18 cellular contexts compared by ENCODE assay signal in genomic region chr20:64100946-64101688, GRCh38. TPM values are rescaled to one million over a fixed set of nuclear protein-coding genes. Genes with fewer than 3 reads are reported as not detected.
DNase-seq lines count a peak whose midpoint lies in the region; ATAC-seq and TF ChIP-seq lines count a peak whose summit lies in the region.
"Had no signal": no experiment of that assay in that cellular context is flagged by ENCODE, and none has a peak within 500 bp of the region (broad histone marks: within the 10 kb centered on the region; RNA-seq: fewer than 3 reads in every experiment).

No MANE protein-coding gene starts in this region.

- peaks cover 2 to 5% of the 10 kb centered on the region in 2 donors for H3K36me3 Mint-ChIP-seq in activated T-cell treated with anti-CD3 and anti-CD28 coated beads, Interleukin-2, amount 50 U/mL, for 72 hours (ENCODE audit: insufficient read depth in 2 of 2)
- no peaks in the 10 kb centered on the region for H3K36me3 Mint-ChIP-seq in effector memory CD8-positive, alpha-beta T cell (ENCODE audit: insufficient read depth)
- H3K36me3 Mint-ChIP-seq in stimulated activated effector memory CD8-positive, alpha-beta T cell treated with anti-CD3 and anti-CD28 coated beads, Interleukin-12 subunit alpha, Interleukin-12 subunit beta, amount 100 ng/mL, for 72 hours: no peaks in the 10 kb centered on the region

- H3K4me1 ChIP-seq in HEK293 (ENCODE audit: control insufficient read depth, insufficient read depth, low read length): no peaks in the 10 kb centered on the region

- TF ChIP-seq CTCF in HEK293 (tag by site-specific recombination; IDR thresholded peaks at IDR 0.05): no peak

- peaks cover 20% of the 10 kb centered on the region for H3K4me1 Mint-ChIP-seq in activated T-cell treated with anti-CD3 and anti-CD28 coated beads, Interleukin-2, amount 50 U/mL, for 72 hours (ENCODE audit: low read depth)
- H3K4me1 Mint-ChIP-seq in effector memory CD8-positive, alpha-beta T cell (ENCODE audit: low read depth in 2 of 2): peaks cover 10 to 11% of the 10 kb centered on the region in 2 donors
- H3K4me1 Mint-ChIP-seq in stimulated activated effector memory CD8-positive, alpha-beta T cell treated with anti-CD3 and anti-CD28 coated beads, Interleukin-12 subunit alpha, Interleukin-12 subunit beta, amount 100 ng/mL, for 72 hours: peaks cover 14% of the 10 kb centered on the region

- H3K4me3 ChIP-seq in HEK293 (ENCODE audit: low read depth, low read length): no peak overlapping the region

- POLR2A ChIA-PET in HEK293 (lab: Yijun Ruan, JAX): no interaction called here

- no peak for DNase-seq in activated T-cell treated with anti-CD3 and anti-CD28 coated beads, Interleukin-2, amount 50 U/mL, for 72 hours
- DNase-seq in activated T-cell treated with anti-CD3 and anti-CD28 coated beads, Interleukin-2, amount 50 U/mL, for 1 hour: no peak
- no peak for DNase-seq in effector memory CD8-positive, alpha-beta T cell
- no peak for DNase-seq in stimulated activated effector memory CD8-positive, alpha-beta T cell treated with anti-CD3 and anti-CD28 coated beads, Interleukin-12 subunit alpha, Interleukin-12 subunit beta, amount 100 ng/mL, for 72 hours (ENCODE audit: low spot score in 2 of 2)
- DNase-seq in effector CD4-positive, alpha-beta T cell: no peak
- DNase-seq in DMS79 treated with DMSO at 0.1 percent for 48 hours (lab: John Stamatoyannopoulos, UW) (no peak), RPMI8226 (no peak)
- DNase-seq: NCI-H1694 had no signal

- no peaks in the 10 kb centered on the region for H3K9me3 ChIP-seq in HEK293 (ENCODE audit: control insufficient read depth, insufficient read depth, low read depth, low read length)
- H3K9me3 ChIP-seq: body of pancreas, Peyer's patch, thyroid gland had no signal

- H3K36me3 ChIP-seq in HEK293 (ENCODE audit: control insufficient read depth in 2 of 2, insufficient read depth in 1 of 2, low read length in 2 of 2): no peaks in the 10 kb centered on the region
- H3K36me3 ChIP-seq: Peyer's patch, thyroid gland had no signal

- peak overlapping the region; percentile 50 to 64 for H3K4me3 Mint-ChIP-seq in activated T-cell treated with anti-CD3 and anti-CD28 coated beads, Interleukin-2, amount 50 U/mL, for 72 hours
- H3K4me3 Mint-ChIP-seq in effector memory CD8-positive, alpha-beta T cell: peak overlapping the region; percentile 48 to 60
- peak overlapping the region; percentile 61 for H3K4me3 Mint-ChIP-seq in stimulated activated effector memory CD8-positive, alpha-beta T cell treated with anti-CD3 and anti-CD28 coated beads, Interleukin-12 subunit alpha, Interleukin-12 subunit beta, amount 100 ng/mL, for 72 hours
- H3K4me3 Mint-ChIP-seq: activated CD4-positive, alpha-beta T cell treated with anti-CD3 and anti-CD28 coated beads for 36 hours had no signal

- peaks cover 23% of the 10 kb centered on the region for H3K27me3 Mint-ChIP-seq in activated T-cell treated with anti-CD3 and anti-CD28 coated beads, Interleukin-2, amount 50 U/mL, for 72 hours (ENCODE audit: low read depth)
- peaks cover 28 to 39% of the 10 kb centered on the region in 2 donors for H3K27me3 Mint-ChIP-seq in effector memory CD8-positive, alpha-beta T cell

- H3K9me3 Mint-ChIP-seq in activated T-cell treated with anti-CD3 and anti-CD28 coated beads, Interleukin-2, amount 50 U/mL, for 72 hours: peaks cover 4 to 5% of the 10 kb centered on the region in 2 donors
- H3K9me3 Mint-ChIP-seq in effector memory CD8-positive, alpha-beta T cell: peaks cover 2 to 8% of the 10 kb centered on the region in 2 donors
- H3K9me3 Mint-ChIP-seq in stimulated activated effector memory CD8-positive, alpha-beta T cell treated with anti-CD3 and anti-CD28 coated beads, Interleukin-12 subunit alpha, Interleukin-12 subunit beta, amount 100 ng/mL, for 72 hours: no peaks in the 10 kb centered on the region

- no peak overlapping the region for H3K27ac Mint-ChIP-seq in activated T-cell treated with anti-CD3 and anti-CD28 coated beads, Interleukin-2, amount 50 U/mL, for 72 hours
- no peak overlapping the region for H3K27ac Mint-ChIP-seq in effector memory CD8-positive, alpha-beta T cell
- H3K27ac Mint-ChIP-seq in stimulated activated effector memory CD8-positive, alpha-beta T cell treated with anti-CD3 and anti-CD28 coated beads, Interleukin-12 subunit alpha, Interleukin-12 subunit beta, amount 100 ng/mL, for 72 hours: no peak overlapping the region

- CTCF ChIA-PET in HEK293 (lab: Yijun Ruan, JAX): interaction anchor here (0.6 to 1.7 kb wide), 8 partner anchors 9 to 158 kb away, joined by 3 to 10 read pairs (median 3); partner anchors contain the start of gene LKAAEAR1

- no peak overlapping the region for H3K27ac ChIP-seq in HEK293 (ENCODE audit: extremely low read depth, low read depth, low read length)
- H3K27ac ChIP-seq: body of pancreas, thyroid gland had no signal

- ATAC-seq in activated T-cell treated with anti-CD3 and anti-CD28 coated beads, Interleukin-2, amount 50 U/mL, for 72 hours (replicated peaks in 1 of 2): no peak
- ATAC-seq in effector memory CD8-positive, alpha-beta T cell (replicated peaks): no peak
- ATAC-seq in stimulated activated effector memory CD8-positive, alpha-beta T cell treated with anti-CD3 and anti-CD28 coated beads, Interleukin-12 subunit alpha, Interleukin-12 subunit beta, amount 100 ng/mL, for 72 hours: no peak

TF ChIP-seq in HEK293, 187 proteins besides CTCF, POLR2A, EP300 and RAD21:
- TF ChIP-seq ZNF571 (tag by site-specific recombination; IDR thresholded peaks at IDR 0.05) (no peak), SP7 (tag by site-specific recombination; IDR thresholded peaks at IDR 0.05) (no peak), HOXA7 (CRISPR knock-in tag; IDR thresholded peaks at IDR 0.05; ENCODE audit: borderline replicate concordance) (no peak)
- TF ChIP-seq, protein P1, sequence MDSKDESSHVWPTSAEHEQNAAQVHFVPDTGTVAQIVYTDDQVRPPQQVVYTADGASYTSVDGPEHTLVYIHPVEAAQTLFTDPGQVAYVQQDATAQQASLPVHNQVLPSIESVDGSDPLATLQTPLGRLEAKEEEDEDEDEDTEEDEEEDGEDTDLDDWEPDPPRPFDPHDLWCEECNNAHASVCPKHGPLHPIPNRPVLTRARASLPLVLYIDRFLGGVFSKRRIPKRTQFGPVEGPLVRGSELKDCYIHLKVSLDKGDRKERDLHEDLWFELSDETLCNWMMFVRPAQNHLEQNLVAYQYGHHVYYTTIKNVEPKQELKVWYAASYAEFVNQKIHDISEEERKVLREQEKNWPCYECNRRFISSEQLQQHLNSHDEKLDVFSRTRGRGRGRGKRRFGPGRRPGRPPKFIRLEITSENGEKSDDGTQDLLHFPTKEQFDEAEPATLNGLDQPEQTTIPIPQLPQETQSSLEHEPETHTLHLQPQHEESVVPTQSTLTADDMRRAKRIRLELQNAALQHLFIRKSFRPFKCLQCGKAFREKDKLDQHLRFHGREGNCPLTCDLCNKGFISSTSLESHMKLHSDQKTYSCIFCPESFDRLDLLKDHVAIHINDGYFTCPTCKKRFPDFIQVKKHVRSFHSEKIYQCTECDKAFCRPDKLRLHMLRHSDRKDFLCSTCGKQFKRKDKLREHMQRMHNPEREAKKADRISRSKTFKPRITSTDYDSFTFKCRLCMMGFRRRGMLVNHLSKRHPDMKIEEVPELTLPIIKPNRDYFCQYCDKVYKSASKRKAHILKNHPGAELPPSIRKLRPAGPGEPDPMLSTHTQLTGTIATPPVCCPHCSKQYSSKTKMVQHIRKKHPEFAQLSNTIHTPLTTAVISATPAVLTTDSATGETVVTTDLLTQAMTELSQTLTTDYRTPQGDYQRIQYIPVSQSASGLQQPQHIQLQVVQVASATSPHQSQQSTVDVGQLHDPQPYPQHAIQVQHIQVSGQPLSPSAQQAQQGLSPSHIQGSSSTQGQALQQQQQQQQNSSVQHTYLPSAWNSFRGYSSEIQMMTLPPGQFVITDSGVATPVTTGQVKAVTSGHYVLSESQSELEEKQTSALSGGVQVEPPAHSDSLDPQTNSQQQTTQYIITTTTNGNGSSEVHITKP (tag by site-specific recombination; IDR thresholded peaks at IDR 0.05): 0 out of 2 replicates have a peak, but pooled peaks have one; percentile 31
TF ChIP-seq in HEK293: peak in this region for 1.

RNA-seq across cellular contexts. Expression of gene NPBWR2, which starts 6.2 kb away (rescaled TPM):
- not detected for total RNA-seq in activated T-cell treated with anti-CD3 and anti-CD28 coated beads, Interleukin-2, amount 50 U/mL, for 72 hours
- total RNA-seq: activated CD4-positive, alpha-beta T cell treated with anti-CD3 and anti-CD28 coated beads for 36 hours; body of pancreas; left lobe of liver; LHCN-M2; myocyte; NCI-H460; Peyer's patch; T-helper 1 cell treated with Interleukin-12 subunit alpha and Interleukin-12 subunit beta and Interleukin-4 antibody, amounts not matched to agents 30 ng/mL and 1 ng/mL, for 36 hours; thyroid gland had no signal

RNA-seq across cellular contexts. Expression of gene LKAAEAR1, which starts 16.9 kb away (rescaled TPM):
- total RNA-seq in activated T-cell treated with anti-CD3 and anti-CD28 coated beads, Interleukin-2, amount 50 U/mL, for 72 hours: under 1 TPM in 1 of 2 donors, not detected in 1; 0.29 TPM
- total RNA-seq: left lobe of liver; NCI-H460; Peyer's patch; T-helper 1 cell treated with Interleukin-12 subunit alpha and Interleukin-12 subunit beta and Interleukin-4 antibody, amounts not matched to agents 30 ng/mL and 1 ng/mL, for 36 hours had no signal

RNA-seq across cellular contexts. Expression of gene OPRL1, which starts 21.2 kb away (rescaled TPM):
- 1 to 10 TPM; 1.3 to 1.7 TPM for total RNA-seq in activated T-cell treated with anti-CD3 and anti-CD28 coated beads, Interleukin-2, amount 50 U/mL, for 72 hours

RNA-seq across cellular contexts. Expression of gene RGS19, which starts 21.8 kb away (rescaled TPM):
- 10 to 100 TPM; 38.1 to 40.0 TPM for total RNA-seq in activated T-cell treated with anti-CD3 and anti-CD28 coated beads, Interleukin-2, amount 50 U/mL, for 72 hours

RNA-seq across cellular contexts. Expression of gene TCEA2, which starts 38.1 kb away (rescaled TPM):
- 10 to 100 TPM; 55.5 to 61.6 TPM for total RNA-seq in activated T-cell treated with anti-CD3 and anti-CD28 coated beads, Interleukin-2, amount 50 U/mL, for 72 hours
